ENCODE assay signal across 9 cellular contexts in genomic region chr4:74543247-74543670, GRCh38.
DNase-seq lines count a peak whose midpoint lies in the region; ATAC-seq and TF ChIP-seq lines count a peak whose summit lies in the region.
"Had no signal": no experiment of that assay in that cellular context is flagged by ENCODE, and none has a peak within 500 bp of the region (broad histone marks: within the 10 kb centered on the region; RNA-seq: fewer than 3 reads in every experiment).

No MANE protein-coding gene starts in this region.

- intact Hi-C loops in vagina (cut with DNase I) (no loop called here), Right ventricle myocardium superior (cut with DNase I) (no loop called here)

- H3K4me3 ChIP-seq in epithelial cell of esophagus (ENCODE audit: low read length) (no peak overlapping the region), vagina (no peak overlapping the region)

- no peaks in the 10 kb centered on the region for H3K9me3 ChIP-seq in vagina

- TF ChIP-seq CTCF in epithelial cell of esophagus (IDR thresholded peaks at IDR 0.05; ENCODE audit: insufficient read depth, low read depth, low read length, missing control alignments) = no peak
- TF ChIP-seq CTCF in vagina (IDR thresholded peaks at IDR 0.05) = no peak

- TF ChIP-seq POLR2A in vagina (IDR thresholded peaks at IDR 0.05) = no peak

- H3K4me1 ChIP-seq in vagina = no peaks in the 10 kb centered on the region

- H3K27ac ChIP-seq in vagina = no peak overlapping the region

- H3K27me3 ChIP-seq in vagina = no peaks in the 10 kb centered on the region

- peak; percentile 16 for DNase-seq in epithelial cell of esophagus (ENCODE audit: low read depth)
- no peak for DNase-seq in vagina (ENCODE audit: extremely low spot score in 2 of 2)
- no peak for DNase-seq in activated gamma-delta T cell treated with Interleukin-2 at 50 U/mL for 16 hours
- no peak for DNase-seq in Right ventricle myocardium superior
- DNase-seq in NCI-H2107 treated with DMSO at 0.1 percent for 48 hours (lab: John Stamatoyannopoulos, UW; ENCODE audit: unreplicated experiment) = no peak
- DNase-seq: NCI-H187 had no signal

- H3K36me3 ChIP-seq in vagina = no peaks in the 10 kb centered on the region

- ATAC-seq in GM18508 (IDR thresholded peaks at IDR 0.05; ENCODE audit: insufficient read depth, unreplicated experiment) (peak; percentile 93), GM21717 (IDR thresholded peaks at IDR 0.05; ENCODE audit: unreplicated experiment) (peak; percentile 64), HG03520 (IDR thresholded peaks at IDR 0.05; ENCODE audit: unreplicated experiment) (peak; percentile 94), Right ventricle myocardium superior (ENCODE audit: poor library complexity) (no peak)
